15 cellular contexts compared by ENCODE assay signal in genomic region chr4:118741456-118741855, GRCh38. TPM values are rescaled to one million over a fixed set of nuclear protein-coding genes. Genes with fewer than 3 reads are reported as not detected.
DNase-seq lines count a peak whose midpoint lies in the region; ATAC-seq, FAIRE-seq and TF ChIP-seq lines count a peak whose summit lies in the region.
"Had no signal": no experiment of that assay in that cellular context is flagged by ENCODE, and none has a peak within 500 bp of the region (broad histone marks: within the 10 kb centered on the region; RNA-seq: fewer than 3 reads in every experiment).

No MANE protein-coding gene starts in this region.

- H3K4me2 ChIP-seq in Karpas-422 (ENCODE audit: low read depth, low read length, poor library complexity, severe bottlenecking) = no peak overlapping the region

- H3K79me2 ChIP-seq in Karpas-422 (ENCODE audit: low read length) = no peaks in the 10 kb centered on the region; the same call in 1 of the 2 replicates

- POLR2A ChIA-PET in naive thymus-derived CD4-positive, alpha-beta T cell (lab: Charles Lee) = no interaction called here
- POLR2A ChIA-PET in CD8-positive, alpha-beta T cell (lab: Charles Lee) = no interaction called here

- no peaks in the 10 kb centered on the region for H3K9me2 ChIP-seq in Karpas-422 (replicated peaks; ENCODE audit: insufficient read depth, low read length)

- H3K9me3 ChIP-seq in Karpas-422 (ENCODE audit: low read length) (no peaks in the 10 kb centered on the region), muscle layer of colon (ENCODE audit: low read length) (no peaks in the 10 kb centered on the region), stomach smooth muscle (ENCODE audit: control insufficient read depth in 2 of 2, low read length in 2 of 2) (no peaks in the 10 kb centered on the region)
- no peaks in the 10 kb centered on the region for H3K9me3 ChIP-seq in naive thymus-derived CD4-positive, alpha-beta T cell (ENCODE audit: control insufficient read depth in 2 of 3, low read length in 3 of 3)
- H3K9me3 ChIP-seq in CD8-positive, alpha-beta T cell (ENCODE audit: low read length) = no peaks in the 10 kb centered on the region

- H3K27me3 Mint-ChIP-seq in naive thymus-derived CD4-positive, alpha-beta T cell = no peaks in the 10 kb centered on the region
- H3K27me3 Mint-ChIP-seq in CD8-positive, alpha-beta T cell (ENCODE audit: low read depth) = no peaks in the 10 kb centered on the region
- H3K27me3 Mint-ChIP-seq: activated B cell treated with CpG ODN at 0.5 μM for 24 hours, brain had no signal

- H3K36me3 ChIP-seq in Karpas-422 (ENCODE audit: insufficient read depth, low read length) (peaks cover 60% of the 10 kb centered on the region), muscle layer of colon (ENCODE audit: insufficient read depth, low read length) (peaks cover 27% of the 10 kb centered on the region), stomach smooth muscle (ENCODE audit: control insufficient read depth in 2 of 2, insufficient read depth in 2 of 2, low read length in 2 of 2) (peaks cover 8 to 12% of the 10 kb centered on the region in 2 donors)
- H3K36me3 ChIP-seq in naive thymus-derived CD4-positive, alpha-beta T cell (ENCODE audit: control insufficient read depth in 2 of 3, insufficient read depth in 3 of 3, low read length in 3 of 3) = peaks cover 0 to 45% (median 5%) of the 10 kb centered on the region in 3 experiments
- H3K36me3 ChIP-seq in CD8-positive, alpha-beta T cell (ENCODE audit: insufficient read depth, low read length) = no peaks in the 10 kb centered on the region

- H3K4me3 ChIP-seq in Karpas-422 (ENCODE audit: low read length) (no peak overlapping the region), fibroblast of pulmonary artery (replicated peaks; ENCODE audit: low read depth, low read length) (no peak overlapping the region), muscle layer of colon (ENCODE audit: low read depth in 1 of 2, low read length in 2 of 2) (peak overlapping the region in 1 of 2 donors; percentile 49), stomach smooth muscle (ENCODE audit: low read length in 2 of 2) (peak overlapping the region; percentile 61)
- no peak overlapping the region for H3K4me3 ChIP-seq in naive thymus-derived CD4-positive, alpha-beta T cell (ENCODE audit: low read length)
- H3K4me3 ChIP-seq in CD8-positive, alpha-beta T cell (ENCODE audit: low read depth, low read length) = no peak overlapping the region
- H3K4me3 ChIP-seq: lung had no signal

- intact Hi-C loops in naive thymus-derived CD4-positive, alpha-beta T cell (cut with micrococcal nuclease) = loop anchor here (1.0 kb wide), 1 partner anchor 149 kb away; no protein-coding TSS in a partner anchor
- intact Hi-C loops in CD8-positive, alpha-beta T cell (cut with DNase I, micrococcal nuclease) = loop anchor here in 1 of 2 experiments (1.0 kb wide), 1 partner anchor 149 kb away; no protein-coding TSS in a partner anchor

- H3K27me3 ChIP-seq in Karpas-422 (ENCODE audit: low read length) (no peaks in the 10 kb centered on the region), muscle layer of colon (ENCODE audit: control insufficient read depth in 1 of 2, insufficient read depth in 2 of 2, low read length in 2 of 2) (no peaks in the 10 kb centered on the region), stomach smooth muscle (ENCODE audit: control insufficient read depth in 1 of 2, insufficient read depth in 2 of 2, low read length in 2 of 2) (no peaks in the 10 kb centered on the region)
- no peaks in the 10 kb centered on the region for H3K27me3 ChIP-seq in naive thymus-derived CD4-positive, alpha-beta T cell (ENCODE audit: control insufficient read depth in 2 of 2, insufficient read depth in 2 of 2, low read length in 2 of 2)
- no peaks in the 10 kb centered on the region for H3K27me3 ChIP-seq in CD8-positive, alpha-beta T cell (ENCODE audit: insufficient read depth, low read length)

- no peaks in the 10 kb centered on the region for H3K9me3 Mint-ChIP-seq in naive thymus-derived CD4-positive, alpha-beta T cell
- H3K9me3 Mint-ChIP-seq in CD8-positive, alpha-beta T cell = no peaks in the 10 kb centered on the region
- H3K9me3 Mint-ChIP-seq: activated B cell treated with CpG ODN at 0.5 μM for 24 hours, brain, nephron progenitor cell had no signal

- CTCF ChIA-PET in naive thymus-derived CD4-positive, alpha-beta T cell (lab: Charles Lee) = interaction anchor here (0.8 to 1.3 kb wide), 2 partner anchors 11 to 148 kb away, joined by 3 to 4 read pairs; no protein-coding TSS in a partner anchor
- CTCF ChIA-PET in CD8-positive, alpha-beta T cell (lab: Charles Lee) = interaction anchor here (1.0 to 1.3 kb wide), 2 partner anchors 9 to 98 kb away, joined by 4 read pairs; no protein-coding TSS in a partner anchor

- H2AFZ ChIP-seq in Karpas-422 (ENCODE audit: low read length) = no peak overlapping the region

- TF ChIP-seq CTCF in fibroblast of pulmonary artery (IDR thresholded peaks at IDR 0.05; ENCODE audit: low read length, missing control alignments) (no peak), D721Med (IDR thresholded peaks at IDR 0.05; ENCODE audit: insufficient read depth, missing control alignments) (no peak)
- TF ChIP-seq CTCF in CD8-positive, alpha-beta T cell (IDR thresholded peaks at IDR 0.05) = no peak

- ATAC-seq in naive thymus-derived CD4-positive, alpha-beta T cell = no peak
- ATAC-seq in GM18511 (IDR thresholded peaks at IDR 0.05; ENCODE audit: unreplicated experiment) = no peak
- no peak for ATAC-seq in CD8-positive, alpha-beta T cell

- peaks cover 6 to 36% (median 32%) of the 10 kb centered on the region in 5 donors for H3K36me3 Mint-ChIP-seq in naive thymus-derived CD4-positive, alpha-beta T cell
- H3K36me3 Mint-ChIP-seq in CD8-positive, alpha-beta T cell = peaks cover 74% of the 10 kb centered on the region

- no peak overlapping the region for H3K27ac Mint-ChIP-seq in naive thymus-derived CD4-positive, alpha-beta T cell
- no peak overlapping the region for H3K27ac Mint-ChIP-seq in CD8-positive, alpha-beta T cell
- H3K27ac Mint-ChIP-seq: activated B cell treated with CpG ODN at 0.5 μM for 24 hours, nephron progenitor cell had no signal

- no peaks in the 10 kb centered on the region for H3K4me1 Mint-ChIP-seq in naive thymus-derived CD4-positive, alpha-beta T cell
- no peaks in the 10 kb centered on the region for H3K4me1 Mint-ChIP-seq in CD8-positive, alpha-beta T cell (ENCODE audit: low read depth)
- H3K4me1 Mint-ChIP-seq: activated B cell treated with CpG ODN at 0.5 μM for 24 hours had no signal

- H3K27ac ChIP-seq in Karpas-422 (ENCODE audit: low read length) (peak overlapping the region; percentile 61), muscle layer of colon (ENCODE audit: low read depth, low read length) (peak overlapping the region; percentile 78), stomach smooth muscle (ENCODE audit: low read length) (peak overlapping the region; percentile 56)
- H3K27ac ChIP-seq in naive thymus-derived CD4-positive, alpha-beta T cell (ENCODE audit: low read depth, low read length) = no peak overlapping the region
- no peak overlapping the region for H3K27ac ChIP-seq in CD8-positive, alpha-beta T cell (ENCODE audit: low read depth, low read length)

- FAIRE-seq in D721Med (lab: Jason Lieb, UNC) = no peak

- no peak overlapping the region for H3K9ac ChIP-seq in Karpas-422 (ENCODE audit: low read length)
- H3K9ac ChIP-seq in muscle layer of colon (ENCODE audit: low read length) = peak overlapping the region; percentile 35
- peak overlapping the region; percentile 48 to 54 for H3K9ac ChIP-seq in stomach smooth muscle (ENCODE audit: low read length in 2 of 2)

- no peak overlapping the region for H3K4me3 Mint-ChIP-seq in naive thymus-derived CD4-positive, alpha-beta T cell
- no peak overlapping the region for H3K4me3 Mint-ChIP-seq in CD8-positive, alpha-beta T cell
- H3K4me3 Mint-ChIP-seq: activated B cell treated with CpG ODN at 0.5 μM for 24 hours, brain, nephron progenitor cell had no signal

- peaks cover 49% of the 10 kb centered on the region for H3K4me1 ChIP-seq in Karpas-422 (ENCODE audit: low read length)
- peaks cover 69% of the 10 kb centered on the region for H3K4me1 ChIP-seq in muscle layer of colon (ENCODE audit: insufficient read depth, low read length)
- peaks cover 14% of the 10 kb centered on the region for H3K4me1 ChIP-seq in stomach smooth muscle (ENCODE audit: control insufficient read depth, insufficient read depth, low read length)
- H3K4me1 ChIP-seq in naive thymus-derived CD4-positive, alpha-beta T cell (ENCODE audit: control insufficient read depth in 2 of 2, insufficient read depth in 2 of 2, low read length in 2 of 2) = no peaks in the 10 kb centered on the region
- H3K4me1 ChIP-seq in CD8-positive, alpha-beta T cell (ENCODE audit: insufficient read depth, low read length) = no peaks in the 10 kb centered on the region

- no peaks in the 10 kb centered on the region for H4K20me1 ChIP-seq in Karpas-422 (ENCODE audit: insufficient read depth, low read depth, low read length)

- no peak for DNase-seq in Karpas-422
- DNase-seq in fibroblast of pulmonary artery (ENCODE audit: low read depth) = peak; percentile 28
- DNase-seq in naive thymus-derived CD4-positive, alpha-beta T cell = no peak
- DNase-seq in CD8-positive, alpha-beta T cell = no peak
- DNase-seq in D721Med (ENCODE audit: insufficient read length, low spot score) = no peak
- DNase-seq: activated B cell treated with CpG ODN at 0.5 μM for 24 hours, activated gamma-delta T cell treated with Interleukin-2 at 50 U/mL for 16 hours, KG1, NCI-H1105, nephron progenitor cell had no signal

RNA-seq across cellular contexts. Expression of gene METTL14, which starts 56.3 kb away (rescaled TPM):
- total RNA-seq in Karpas-422 (2014; rRNA removed; shearing (Covaris generic); ENCODE audit: low replicate concordance) = 11.6 and 33.4 TPM in 2 replicates
- total RNA-seq in naive thymus-derived CD4-positive, alpha-beta T cell = 10 to 100 TPM; 46.9 to 64.8 (median 48.7) TPM
- 10 to 100 TPM; 32.7 to 40.9 TPM for polyA plus RNA-seq in naive thymus-derived CD4-positive, alpha-beta T cell
- total RNA-seq in CD8-positive, alpha-beta T cell = 10 to 100 TPM; 68.8 to 70.2 TPM

Comparison
In these comparisons a context has a peak if more than half of its experiments do, and no peak if none do; other contexts are left out.
1. H3K27ac ChIP-seq: peak in Karpas-422 (single experiment), muscle layer of colon (single experiment) and stomach smooth muscle (single experiment); none in naive thymus-derived CD4-positive, alpha-beta T cell (single experiment) and CD8-positive, alpha-beta T cell (single experiment).
2. H3K4me3 ChIP-seq: peak in stomach smooth muscle (2 of 2); none in Karpas-422 (single experiment), fibroblast of pulmonary artery (single experiment), naive thymus-derived CD4-positive, alpha-beta T cell (single experiment) and CD8-positive, alpha-beta T cell (single experiment).